19 cellular contexts compared by ENCODE assay signal in genomic region chr3:118180853-118181252, GRCh38.
"Had no signal": no experiment of that assay in that cellular context is flagged by ENCODE, and none has a peak within 500 bp of the region (broad histone marks: within the 10 kb centered on the region; RNA-seq: fewer than 3 reads in every experiment).

No MANE protein-coding gene starts in this region.

- H3K4me3 Mint-ChIP-seq: dendritic cell treated with granulocyte-macrophage colony-stimulating factor and Interleukin-4, amounts not matched to agents 40 ng/mL and 50 ng/mL, for 4 days; naive thymus-derived CD4-positive, alpha-beta T cell; nephron progenitor cell; stimulated activated naive B cell treated with anti-CD40 and anti-IgM and Interleukin-4, amounts not matched to agents 10 μg/mL and 1 μg/mL and 100 μg/mL, for 72 hours; stimulated activated naive CD8-positive, alpha-beta T cell treated with anti-CD3 and anti-CD28 coated beads, Interleukin-15, amount 100 ng/mL, for 72 hours had no signal

- H3K27ac ChIP-seq: esophagus squamous epithelium, gastroesophageal sphincter, neutrophil, psoas muscle, right lobe of liver, testis, tibial nerve had no signal

- H3K36me3 ChIP-seq: esophagus squamous epithelium, gastroesophageal sphincter, neutrophil, right lobe of liver, tibial nerve had no signal

- H3K4me3 ChIP-seq: esophagus squamous epithelium, gastroesophageal sphincter, psoas muscle, right lobe of liver, testis, tibial nerve had no signal

- H3K36me3 Mint-ChIP-seq: naive thymus-derived CD4-positive, alpha-beta T cell; stimulated activated naive B cell treated with anti-CD40 and anti-IgM and Interleukin-4, amounts not matched to agents 10 μg/mL and 1 μg/mL and 100 μg/mL, for 72 hours had no signal

- H3K27me3 ChIP-seq: esophagus squamous epithelium, gastroesophageal sphincter, neutrophil, right lobe of liver, testis, tibial nerve had no signal

- H3K9me3 Mint-ChIP-seq: nephron progenitor cell had no signal

- H3K27ac Mint-ChIP-seq: dendritic cell treated with granulocyte-macrophage colony-stimulating factor and Interleukin-4, amounts not matched to agents 40 ng/mL and 50 ng/mL, for 4 days; naive thymus-derived CD4-positive, alpha-beta T cell; nephron progenitor cell; stimulated activated naive B cell treated with anti-CD40 and anti-IgM and Interleukin-4, amounts not matched to agents 10 μg/mL and 1 μg/mL and 100 μg/mL, for 72 hours; stimulated activated naive CD8-positive, alpha-beta T cell treated with anti-CD3 and anti-CD28 coated beads, Interleukin-15, amount 100 ng/mL, for 72 hours had no signal

- ATAC-seq: gastroesophageal sphincter; left lobe of liver; naive thymus-derived CD4-positive, alpha-beta T cell; psoas muscle; right lobe of liver; stimulated activated naive B cell treated with anti-CD40 and anti-IgM and Interleukin-4, amounts not matched to agents 10 μg/mL and 1 μg/mL and 100 μg/mL, for 72 hours; stimulated activated naive CD8-positive, alpha-beta T cell treated with anti-CD3 and anti-CD28 coated beads, Interleukin-15, amount 100 ng/mL, for 72 hours had no signal

- H3K9me3 ChIP-seq: esophagus squamous epithelium, gastroesophageal sphincter, neutrophil, psoas muscle, right lobe of liver, testis, tibial nerve had no signal

- H3K27me3 Mint-ChIP-seq: dendritic cell treated with granulocyte-macrophage colony-stimulating factor and Interleukin-4, amounts not matched to agents 40 ng/mL and 50 ng/mL, for 4 days; naive thymus-derived CD4-positive, alpha-beta T cell; stimulated activated naive B cell treated with anti-CD40 and anti-IgM and Interleukin-4, amounts not matched to agents 10 μg/mL and 1 μg/mL and 100 μg/mL, for 72 hours; stimulated activated naive CD8-positive, alpha-beta T cell treated with anti-CD3 and anti-CD28 coated beads, Interleukin-15, amount 100 ng/mL, for 72 hours had no signal

- H3K4me1 ChIP-seq: esophagus squamous epithelium, gastroesophageal sphincter, psoas muscle, right lobe of liver, testis, tibial nerve had no signal

- H3K4me1 Mint-ChIP-seq: nephron progenitor cell; stimulated activated naive B cell treated with anti-CD40 and anti-IgM and Interleukin-4, amounts not matched to agents 10 μg/mL and 1 μg/mL and 100 μg/mL, for 72 hours; stimulated activated naive CD8-positive, alpha-beta T cell treated with anti-CD3 and anti-CD28 coated beads, Interleukin-15, amount 100 ng/mL, for 72 hours had no signal

- DNase-seq: esophagus squamous epithelium; foreskin fibroblast; glutamatergic neuron; islet precursor cell; mammary epithelial cell; naive thymus-derived CD4-positive, alpha-beta T cell; nephron progenitor cell; psoas muscle; retina; right lobe of liver; stimulated activated CD4-positive, alpha-beta T cell treated with anti-CD3 and anti-CD28 coated beads, Interleukin-4, amount 100 ng/mL, for 24 hours; stimulated activated naive B cell treated with anti-CD40 and anti-IgM and Interleukin-4, amounts not matched to agents 10 μg/mL and 1 μg/mL and 100 μg/mL, for 72 hours; stimulated activated naive CD8-positive, alpha-beta T cell treated with anti-CD3 and anti-CD28 coated beads, Interleukin-15, amount 100 ng/mL, for 72 hours; testis had no signal
